21 cellular contexts compared by ENCODE assay signal in genomic region chr17:72360386-72360940, GRCh38.
"Had no signal": no experiment of that assay in that cellular context is flagged by ENCODE, and none has a peak within 500 bp of the region (broad histone marks: within the 10 kb centered on the region; RNA-seq: fewer than 3 reads in every experiment).

No MANE protein-coding gene starts in this region.

- FAIRE-seq: endothelial cell of umbilical vein had no signal

- H3K27ac ChIP-seq: colonic mucosa, left ventricle myocardium inferior, lower lobe of right lung, neutrophil, sigmoid colon, skin epidermis, uterus had no signal

- H3K4me3 ChIP-seq: colonic mucosa, left ventricle myocardium inferior, lower lobe of right lung, sigmoid colon, skin epidermis, uterus had no signal

- H3K9me3 ChIP-seq: colonic mucosa, lower lobe of right lung, neutrophil, uterus had no signal

- H3K27me3 ChIP-seq: colonic mucosa, foreskin keratinocyte, neutrophil, sigmoid colon had no signal

- H3K36me3 Mint-ChIP-seq: immature natural killer cell; naive thymus-derived CD4-positive, alpha-beta T cell had no signal

- H3K9me3 Mint-ChIP-seq: endodermal cell had no signal

- H3K4me3 Mint-ChIP-seq: endodermal cell; immature natural killer cell; memory B cell; naive thymus-derived CD4-positive, alpha-beta T cell; nephron progenitor cell had no signal

- H3K27ac Mint-ChIP-seq: endodermal cell; immature natural killer cell; memory B cell; naive thymus-derived CD4-positive, alpha-beta T cell; nephron progenitor cell had no signal

- H3K4me1 ChIP-seq: colonic mucosa, left ventricle myocardium inferior, lower lobe of right lung, sigmoid colon, uterus had no signal

- DNase-seq: colonic mucosa; dermis blood vessel endothelial cell; effector CD4-positive, alpha-beta T cell; endodermal cell; erythroblast; immature natural killer cell; left ventricle myocardium inferior; lower lobe of right lung; naive thymus-derived CD4-positive, alpha-beta T cell; nephron progenitor cell; posterior cingulate gyrus; sigmoid colon; stimulated activated CD4-positive, alpha-beta T cell treated with anti-CD3 and anti-CD28 coated beads, Interleukin-12 subunit alpha, Interleukin-12 subunit beta, amount 100 ng/mL, for 4 hours; stimulated activated naive CD4-positive, alpha-beta T cell treated with Interleukin-2 at 50 U/mL for 16 hours; trophoblast cell; uterus had no signal

- ATAC-seq: foreskin keratinocyte, lower lobe of right lung had no signal

- H3K4me1 Mint-ChIP-seq: immature natural killer cell; memory B cell; naive thymus-derived CD4-positive, alpha-beta T cell had no signal

- H3K36me3 ChIP-seq: colonic mucosa, left ventricle myocardium inferior, lower lobe of right lung, neutrophil, sigmoid colon, uterus had no signal
